ENCODE assay signal across 10 cellular contexts in the genomic region with DNA sequence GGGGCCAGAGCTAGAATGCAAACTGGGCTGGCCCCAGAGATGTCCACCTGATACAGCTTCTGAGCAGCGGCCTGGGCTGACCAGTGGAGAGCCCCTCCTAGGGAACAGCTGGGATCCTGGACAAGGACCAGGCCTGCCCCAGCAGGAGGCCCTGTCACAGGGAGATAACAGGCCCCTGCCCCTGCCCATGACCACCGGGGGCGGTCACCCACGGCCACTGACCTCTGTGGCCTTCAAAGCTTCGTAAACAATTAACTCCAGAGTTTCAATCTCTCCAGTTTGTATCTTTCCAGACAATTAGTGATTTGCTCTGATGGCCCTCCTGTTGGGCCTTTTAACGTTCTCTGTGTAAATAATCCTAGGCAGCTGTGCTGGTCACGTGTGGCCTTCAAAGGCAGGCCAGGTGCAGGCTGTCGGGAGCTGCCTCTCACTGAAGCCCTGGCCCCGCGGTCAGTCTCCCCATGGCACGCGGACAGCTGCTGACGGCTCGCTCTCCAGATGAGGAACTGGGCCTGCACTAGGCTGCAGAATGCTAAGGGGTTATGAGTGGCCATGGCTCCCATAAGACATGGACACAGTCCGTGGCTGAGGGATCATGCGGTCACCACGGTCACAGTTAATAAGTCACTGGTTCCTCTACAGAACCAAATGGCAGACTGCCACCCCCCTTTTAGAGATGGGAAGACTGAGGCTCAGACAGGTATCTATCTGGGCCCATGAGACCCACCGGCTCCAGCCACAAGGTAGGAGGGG. TPM values are rescaled to one million over a fixed set of nuclear protein-coding genes. Genes with fewer than 3 reads are reported as not detected.
DNase-seq lines count a peak whose midpoint lies in the region; ATAC-seq and TF ChIP-seq lines count a peak whose summit lies in the region.
"Had no signal": no experiment of that assay in that cellular context is flagged by ENCODE, and none has a peak within 500 bp of the region (broad histone marks: within the 10 kb centered on the region; RNA-seq: fewer than 3 reads in every experiment).

No MANE protein-coding gene starts in this region.

- intact Hi-C loops in left colon (cut with DNase I, micrococcal nuclease) (loop anchor here in 1 of 2 donors (10.0 kb wide), 1 partner anchor 125 kb away; no protein-coding TSS in a partner anchor), thyroid gland (cut with DNase I) (loop anchor here (10.0 kb wide), 1 partner anchor 425 kb away; no protein-coding TSS in a partner anchor)

- H3K9me3 ChIP-seq in thyroid gland = no peaks in the 10 kb centered on the region

- DNase-seq in NCI-H2171 treated with DMSO at 0.1 percent for 48 hours (lab: John Stamatoyannopoulos, UW) (peak; percentile 10), NCI-H2171 (lab: John Stamatoyannopoulos, UW) (no peak), left colon (peak; percentile 61 to 63), thyroid gland (peak; percentile 41 to 47), T-helper 9 cell (no peak)
- DNase-seq in T-helper 2 cell treated with Interferon-gamma antibody and Interleukin-4, amounts not matched to agents 5 μg/mL and 100 μg/mL, for 36 hours (ENCODE audit: low spot score) = no peak
- DNase-seq: stimulated activated CD4-positive, alpha-beta T cell treated with anti-CD3 and anti-CD28 coated beads, Interleukin-2, amount 100 ng/mL, for 24 hours had no signal

- no peak overlapping the region for H3K4me3 ChIP-seq in thyroid gland (replicated peaks in 1 of 3)

- H3K36me3 Mint-ChIP-seq in T-helper 2 cell treated with Interferon-gamma antibody and Interleukin-4, amounts not matched to agents 5 μg/mL and 100 μg/mL, for 36 hours (ENCODE audit: low read depth) = peaks cover 3% of the 10 kb centered on the region

- no peak overlapping the region for H3K4me3 Mint-ChIP-seq in T-helper 2 cell treated with Interferon-gamma antibody and Interleukin-4, amounts not matched to agents 5 μg/mL and 100 μg/mL, for 36 hours

- peak; percentile 61 for ATAC-seq in left colon
- ATAC-seq in GM21381 (IDR thresholded peaks at IDR 0.05; ENCODE audit: unreplicated experiment) = no peak
- no peak for ATAC-seq in GM21529 (IDR thresholded peaks at IDR 0.05; ENCODE audit: unreplicated experiment)

- no peaks in the 10 kb centered on the region for H3K27me3 Mint-ChIP-seq in T-helper 2 cell treated with Interferon-gamma antibody and Interleukin-4, amounts not matched to agents 5 μg/mL and 100 μg/mL, for 36 hours (ENCODE audit: low read depth)

- no peaks in the 10 kb centered on the region for H3K27me3 ChIP-seq in thyroid gland

- H3K27ac ChIP-seq in thyroid gland = peak overlapping the region in 2 of 3 donors; percentile 35 to 43
- H3K27ac ChIP-seq: KMS-11 had no signal

- peaks cover 32 to 83% of the 10 kb centered on the region in 2 donors for H3K4me1 ChIP-seq in thyroid gland

- peak overlapping the region; percentile 20 for H3K27ac Mint-ChIP-seq in T-helper 2 cell treated with Interferon-gamma antibody and Interleukin-4, amounts not matched to agents 5 μg/mL and 100 μg/mL, for 36 hours

- no peaks in the 10 kb centered on the region for H3K9me3 Mint-ChIP-seq in T-helper 2 cell treated with Interferon-gamma antibody and Interleukin-4, amounts not matched to agents 5 μg/mL and 100 μg/mL, for 36 hours

- TF ChIP-seq POLR2A in thyroid gland (IDR thresholded peaks at IDR 0.05) = no peak

- TF ChIP-seq CTCF in thyroid gland (IDR thresholded peaks at IDR 0.05) = no peak

- 77 to 80% methylated on average over 9 to 15 of the region's 18 CpGs for WGBS in thyroid gland, 2 donors

- H3K4me1 Mint-ChIP-seq in T-helper 2 cell treated with Interferon-gamma antibody and Interleukin-4, amounts not matched to agents 5 μg/mL and 100 μg/mL, for 36 hours (ENCODE audit: low read depth) = peaks cover 5% of the 10 kb centered on the region

- H3K36me3 ChIP-seq in thyroid gland = no peaks in the 10 kb centered on the region

RNA-seq across cellular contexts. Expression of a gene that starts 9.2 kb away (rescaled TPM):
- total RNA-seq in left colon = 10 to 100 TPM; 20.5 to 40.4 TPM
- total RNA-seq in thyroid gland = 10 to 100 TPM; 27.1 to 35.6 (median 32.5) TPM

Comparison
In these comparisons a context has a peak if more than half of its experiments do, and no peak if none do; other contexts are left out.
1. DNase-seq: peak in NCI-H2171 treated with DMSO at 0.1 percent for 48 hours (single experiment), left colon (2 of 2) and thyroid gland (2 of 2); none in NCI-H2171 (single experiment), T-helper 2 cell treated with Interferon-gamma antibody and Interleukin-4, amounts not matched to agents 5 μg/mL and 100 μg/mL, for 36 hours (single experiment) and T-helper 9 cell (single experiment).